Comparison of ENCODE assay signal across 1 cellular context in the genomic region with DNA sequence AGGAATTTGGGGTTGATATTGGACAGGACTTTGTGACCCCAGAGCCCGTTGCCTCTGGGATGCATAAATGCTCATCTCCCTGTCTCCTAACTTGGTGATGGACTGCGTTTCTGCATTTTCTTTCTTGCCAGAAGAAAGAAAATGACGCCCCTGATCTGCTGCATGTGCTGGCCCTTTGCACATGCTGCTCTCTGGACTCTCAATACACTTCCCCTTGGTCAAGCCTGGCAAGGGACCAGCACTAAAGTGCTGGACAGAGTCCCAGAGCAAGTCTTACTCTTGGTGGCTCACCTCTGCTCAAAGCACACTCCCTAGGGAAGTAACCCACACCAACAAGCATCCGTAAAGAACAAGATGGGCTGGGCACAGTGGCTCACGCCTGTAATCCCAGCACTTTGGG.
TF ChIP-seq lines count a peak whose summit lies in the region.

No MANE protein-coding gene starts in this region.

TF ChIP-seq in HepG2, 621 proteins besides CTCF, POLR2A, EP300 and RAD21 (continued from another document):
- TF ChIP-seq TEF (CRISPR knock-in tag; IDR thresholded peaks at IDR 0.05) (no peak), ZSCAN21 (CRISPR knock-in tag; IDR thresholded peaks at IDR 0.05; ENCODE audit: borderline replicate concordance) (peak; percentile 64; the same call in 1 of the 2 replicates), ZNF549 (CRISPR knock-in tag; IDR thresholded peaks at IDR 0.05) (no peak), DNMT1 (CRISPR knock-in tag; IDR thresholded peaks at IDR 0.05) (no peak), ZFYVE20 (CRISPR knock-in tag; IDR thresholded peaks at IDR 0.05; ENCODE audit: borderline replicate concordance, low read depth) (no peak), HMGXB3 (CRISPR knock-in tag; IDR thresholded peaks at IDR 0.05; ENCODE audit: borderline replicate concordance) (no peak)
- TF ChIP-seq, protein P1, sequence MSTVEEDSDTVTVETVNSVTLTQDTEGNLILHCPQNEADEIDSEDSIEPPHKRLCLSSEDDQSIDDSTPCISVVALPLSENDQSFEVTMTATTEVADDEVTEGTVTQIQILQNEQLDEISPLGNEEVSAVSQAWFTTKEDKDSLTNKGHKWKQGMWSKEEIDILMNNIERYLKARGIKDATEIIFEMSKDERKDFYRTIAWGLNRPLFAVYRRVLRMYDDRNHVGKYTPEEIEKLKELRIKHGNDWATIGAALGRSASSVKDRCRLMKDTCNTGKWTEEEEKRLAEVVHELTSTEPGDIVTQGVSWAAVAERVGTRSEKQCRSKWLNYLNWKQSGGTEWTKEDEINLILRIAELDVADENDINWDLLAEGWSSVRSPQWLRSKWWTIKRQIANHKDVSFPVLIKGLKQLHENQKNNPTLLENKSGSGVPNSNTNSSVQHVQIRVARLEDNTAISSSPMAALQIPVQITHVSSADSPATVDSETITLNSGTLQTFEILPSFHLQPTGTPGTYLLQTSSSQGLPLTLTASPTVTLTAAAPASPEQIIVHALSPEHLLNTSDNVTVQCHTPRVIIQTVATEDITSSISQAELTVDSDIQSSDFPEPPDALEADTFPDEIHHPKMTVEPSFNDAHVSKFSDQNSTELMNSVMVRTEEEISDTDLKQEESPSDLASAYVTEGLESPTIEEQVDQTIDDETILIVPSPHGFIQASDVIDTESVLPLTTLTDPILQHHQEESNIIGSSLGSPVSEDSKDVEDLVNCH (CRISPR knock-in tag; IDR thresholded peaks at IDR 0.05): 0 out of 2 replicates have a peak, but pooled peaks have one; percentile 62
- TF ChIP-seq, protein P2, sequence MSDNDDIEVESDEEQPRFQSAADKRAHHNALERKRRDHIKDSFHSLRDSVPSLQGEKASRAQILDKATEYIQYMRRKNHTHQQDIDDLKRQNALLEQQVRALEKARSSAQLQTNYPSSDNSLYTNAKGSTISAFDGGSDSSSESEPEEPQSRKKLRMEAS (IDR thresholded peaks at IDR 0.05): peak; percentile 38; the same call in 1 of the 2 replicates
TF ChIP-seq in HepG2: peak in this region for 12.
